Comparison of ENCODE assay signal across 10 cellular contexts in genomic region chr17:73312887-73313286, GRCh38. TPM values are rescaled to one million over a fixed set of nuclear protein-coding genes. Genes with fewer than 3 reads are reported as not detected.
DNase-seq lines count a peak whose midpoint lies in the region; ATAC-seq and TF ChIP-seq lines count a peak whose summit lies in the region.
"Not testable (repeated sequence)": the region's sequence is repeated elsewhere in the genome, so short reads cannot be mapped to it uniquely, and the experiment has no call there.
"Had no signal": no experiment of that assay in that cellular context is flagged by ENCODE, and none has a peak within 500 bp of the region (broad histone marks: within the 10 kb centered on the region; RNA-seq: fewer than 3 reads in every experiment).

No MANE protein-coding gene starts in this region.

- H3K27me3 Mint-ChIP-seq in GM23338 (ENCODE audit: insufficient read depth, low read depth, poor library complexity): peaks cover 25% of the 10 kb centered on the region
- H3K27me3 Mint-ChIP-seq in activated T-helper 1 cell treated with anti-CD3 and anti-CD28 coated beads, Interleukin-12 subunit alpha, Interleukin-12 subunit beta, Interleukin-2, Interleukin-4 antibody, amounts not matched to agents 30 ng/mL and 10 ng/mL and 1 ng/mL, durations not matched to agents 14 hours and 24 hours and 36 hours (ENCODE audit: insufficient read depth): peaks cover 20% of the 10 kb centered on the region
- H3K27me3 Mint-ChIP-seq in dendritic cell treated with granulocyte-macrophage colony-stimulating factor and Interleukin-4, amounts not matched to agents 40 ng/mL and 50 ng/mL, for 4 days: not testable (repeated sequence)
- H3K27me3 Mint-ChIP-seq in naive thymus-derived CD4-positive, alpha-beta T cell: peaks cover 0 to 13% (median 0%) of the 10 kb centered on the region in 5 donors

- not testable (repeated sequence) for H3K36me3 ChIP-seq in GM23338 (ENCODE audit: insufficient read depth); PC-3 (ENCODE audit: low read depth, low read length); iPS-18a (ENCODE audit: control insufficient read depth, low read depth, low read length); naive thymus-derived CD4-positive, alpha-beta T cell (ENCODE audit: control insufficient read depth in 2 of 3, insufficient read depth in 3 of 3, low read length in 3 of 3); sigmoid colon

- not testable (repeated sequence) for H2AFZ ChIP-seq in GM23338; PC-3 (ENCODE audit: low read length)

- ATAC-seq in GM23338; PC-3; naive thymus-derived CD4-positive, alpha-beta T cell: not testable (repeated sequence)

- BruUV-seq in PC-3 (replicated peaks; lab: Mats Ljungman, UMichigan): not testable (repeated sequence)

- H3K36me3 Mint-ChIP-seq in GM23338 (ENCODE audit: low read depth); activated T-helper 1 cell treated with anti-CD3 and anti-CD28 coated beads, Interleukin-12 subunit alpha, Interleukin-12 subunit beta, Interleukin-2, Interleukin-4 antibody, amounts not matched to agents 30 ng/mL and 10 ng/mL and 1 ng/mL, durations not matched to agents 14 hours and 24 hours and 36 hours (ENCODE audit: low read depth); naive thymus-derived CD4-positive, alpha-beta T cell: not testable (repeated sequence)
- H3K36me3 Mint-ChIP-seq in dendritic cell treated with granulocyte-macrophage colony-stimulating factor and Interleukin-4, amounts not matched to agents 40 ng/mL and 50 ng/mL, for 4 days (ENCODE audit: low read depth): peaks cover 18% of the 10 kb centered on the region

- not testable (repeated sequence) for H3K27ac Mint-ChIP-seq in GM23338; activated T-helper 1 cell treated with anti-CD3 and anti-CD28 coated beads, Interleukin-12 subunit alpha, Interleukin-12 subunit beta, Interleukin-2, Interleukin-4 antibody, amounts not matched to agents 30 ng/mL and 10 ng/mL and 1 ng/mL, durations not matched to agents 14 hours and 24 hours and 36 hours
- H3K27ac Mint-ChIP-seq in dendritic cell treated with granulocyte-macrophage colony-stimulating factor and Interleukin-4, amounts not matched to agents 40 ng/mL and 50 ng/mL, for 4 days: peak overlapping the region; percentile 86
- peak overlapping the region in 5 of 9 donors; percentile 31 to 86 (median 60) for H3K27ac Mint-ChIP-seq in naive thymus-derived CD4-positive, alpha-beta T cell

- H3K27ac ChIP-seq in GM23338 (ENCODE audit: low read depth); PC-3 (ENCODE audit: low read length); iPS-18a (ENCODE audit: low read length); naive thymus-derived CD4-positive, alpha-beta T cell (ENCODE audit: low read depth, low read length): not testable (repeated sequence)
- H3K27ac ChIP-seq in sigmoid colon: peak overlapping the region; percentile 99 to 100 (median 100)

- not testable (repeated sequence) for H4K20me1 ChIP-seq in GM23338 (replicated peaks; ENCODE audit: insufficient read depth)
- peaks cover 12% of the 10 kb centered on the region for H4K20me1 ChIP-seq in PC-3 (ENCODE audit: low read length)

- not testable (repeated sequence) for TF ChIP-seq CTCF in GM23338 (conservative IDR thresholded peaks at IDR 0.05; ENCODE audit: low read depth in 2 of 2); PC-3 (conservative IDR thresholded peaks at IDR 0.05; ENCODE audit: low read depth, low read length); sigmoid colon (IDR thresholded peaks at IDR 0.05)

- peaks cover 31% of the 10 kb centered on the region for H3K4me1 Mint-ChIP-seq in GM23338
- H3K4me1 Mint-ChIP-seq in activated T-helper 1 cell treated with anti-CD3 and anti-CD28 coated beads, Interleukin-12 subunit alpha, Interleukin-12 subunit beta, Interleukin-2, Interleukin-4 antibody, amounts not matched to agents 30 ng/mL and 10 ng/mL and 1 ng/mL, durations not matched to agents 14 hours and 24 hours and 36 hours (ENCODE audit: low read depth): not testable (repeated sequence)
- peaks cover 28% of the 10 kb centered on the region for H3K4me1 Mint-ChIP-seq in dendritic cell treated with granulocyte-macrophage colony-stimulating factor and Interleukin-4, amounts not matched to agents 40 ng/mL and 50 ng/mL, for 4 days (ENCODE audit: low read depth)
- H3K4me1 Mint-ChIP-seq in naive thymus-derived CD4-positive, alpha-beta T cell: peaks cover 8 to 19% (median 13%) of the 10 kb centered on the region in 7 donors

- H3K4me3 ChIP-seq in GM23338: peak overlapping the region; percentile 92
- peak overlapping the region; percentile 94; the same call in 1 of the 2 replicates for H3K4me3 ChIP-seq in PC-3 (ENCODE audit: low read length)
- peak overlapping the region; percentile 64 for H3K4me3 ChIP-seq in iPS-18a (ENCODE audit: low read length)
- H3K4me3 ChIP-seq in naive thymus-derived CD4-positive, alpha-beta T cell (ENCODE audit: low read length); sigmoid colon: not testable (repeated sequence)

- intact Hi-C loops in PC-3 (cut with micrococcal nuclease) (loop anchor here (1.0 to 10.0 kb wide), 4 partner anchors 21 to 728 kb away; partner anchors contain the start of gene COG1), sigmoid colon (cut with DNase I) (loop anchor here (1.0 to 5.0 kb wide), 3 partner anchors 25 to 44 kb away; no protein-coding TSS in a partner anchor)
- intact Hi-C loops in activated T-helper 1 cell treated with anti-CD3 and anti-CD28 coated beads, Interleukin-12 subunit alpha, Interleukin-12 subunit beta, Interleukin-2, Interleukin-4 antibody, amounts not matched to agents 30 ng/mL and 10 ng/mL and 1 ng/mL, durations not matched to agents 14 hours and 24 hours and 36 hours (cut with micrococcal nuclease): loop anchor here (1.0 to 5.0 kb wide), 4 partner anchors 81 to 606 kb away; partner anchors contain the start of gene SLC39A11
- intact Hi-C loops in dendritic cell treated with granulocyte-macrophage colony-stimulating factor and Interleukin-4, amounts not matched to agents 40 ng/mL and 50 ng/mL, for 4 days (cut with micrococcal nuclease): loop anchor here (2.0 to 10.0 kb wide), 4 partner anchors 22 to 120 kb away; partner anchors contain the start of gene COG1
- intact Hi-C loops in naive thymus-derived CD4-positive, alpha-beta T cell (cut with micrococcal nuclease): loop anchor here (1.0 to 5.0 kb wide), 5 partner anchors 81 to 889 kb away; partner anchors contain the start of genes SLC39A11 (in 2 of the 2) and RPL38 (in 1 of the 2)

- TF ChIP-seq POLR2A in sigmoid colon (IDR thresholded peaks at IDR 0.05): not testable (repeated sequence)

- CTCF ChIA-PET in PC-3 (lab: Charles Lee): interaction anchor here (1.1 kb wide), 1 partner anchor 57 kb away, joined by 3 read pairs; no protein-coding TSS in a partner anchor
- CTCF ChIA-PET in naive thymus-derived CD4-positive, alpha-beta T cell (lab: Charles Lee): interaction anchor here (0.7 kb wide), 1 partner anchor 89 kb away, joined by 3 read pairs; no protein-coding TSS in a partner anchor

- WGBS in sigmoid colon, 2 donors: 81 to 83% methylated on average over 11 of the region's 11 CpGs

- H3K4me2 ChIP-seq in GM23338: peak overlapping the region; percentile 100
- H3K4me2 ChIP-seq in PC-3 (ENCODE audit: low read length): peak overlapping the region; percentile 100; the same call in 1 of the 2 replicates

- peak overlapping the region; percentile 86 for H3K9ac ChIP-seq in PC-3 (ENCODE audit: low read length)
- H3K9ac ChIP-seq in iPS-18a (ENCODE audit: low read length): not testable (repeated sequence)

- peak; percentile 24 for DNase-seq in GM23338 (ENCODE audit: low spot score)
- DNase-seq in PC-3; activated T-helper 1 cell treated with anti-CD3 and anti-CD28 coated beads, Interleukin-12 subunit alpha, Interleukin-12 subunit beta, Interleukin-2, Interleukin-4 antibody, amounts not matched to agents 30 ng/mL and 10 ng/mL and 1 ng/mL, durations not matched to agents 14 hours and 24 hours and 36 hours (ENCODE audit: low spot score); naive thymus-derived CD4-positive, alpha-beta T cell; sigmoid colon: not testable (repeated sequence)

- H3K4me3 Mint-ChIP-seq in GM23338: peak overlapping the region; percentile 93
- peak overlapping the region; percentile 26 for H3K4me3 Mint-ChIP-seq in activated T-helper 1 cell treated with anti-CD3 and anti-CD28 coated beads, Interleukin-12 subunit alpha, Interleukin-12 subunit beta, Interleukin-2, Interleukin-4 antibody, amounts not matched to agents 30 ng/mL and 10 ng/mL and 1 ng/mL, durations not matched to agents 14 hours and 24 hours and 36 hours
- H3K4me3 Mint-ChIP-seq in dendritic cell treated with granulocyte-macrophage colony-stimulating factor and Interleukin-4, amounts not matched to agents 40 ng/mL and 50 ng/mL, for 4 days: peak overlapping the region; percentile 96
- peak overlapping the region; percentile 65 to 91 (median 87) for H3K4me3 Mint-ChIP-seq in naive thymus-derived CD4-positive, alpha-beta T cell

- H3K4me1 ChIP-seq in GM23338 (ENCODE audit: insufficient read depth) (peaks cover 41% of the 10 kb centered on the region), PC-3 (ENCODE audit: insufficient read depth, low read length) (peaks cover 33% of the 10 kb centered on the region), iPS-18a (ENCODE audit: control insufficient read depth, low read depth, low read length) (peaks cover 18% of the 10 kb centered on the region), sigmoid colon (peaks cover 0 to 43% (median 41%) of the 10 kb centered on the region in 4 donors)
- peaks cover 9 to 10% of the 10 kb centered on the region in 2 donors for H3K4me1 ChIP-seq in naive thymus-derived CD4-positive, alpha-beta T cell (ENCODE audit: control insufficient read depth in 2 of 2, insufficient read depth in 2 of 2, low read length in 2 of 2)

- peaks cover 16% of the 10 kb centered on the region for H3K79me2 ChIP-seq in GM23338 (replicated peaks; ENCODE audit: insufficient read depth)
- H3K79me2 ChIP-seq in PC-3 (ENCODE audit: low read length): peaks cover 39% of the 10 kb centered on the region

- H3K27me3 ChIP-seq in GM23338 (ENCODE audit: insufficient read depth) (peaks cover 17% of the 10 kb centered on the region), iPS-18a (ENCODE audit: control insufficient read depth, insufficient read depth, low read length) (peaks cover 18% of the 10 kb centered on the region)
- H3K27me3 ChIP-seq in PC-3 (ENCODE audit: low read length); naive thymus-derived CD4-positive, alpha-beta T cell (ENCODE audit: control insufficient read depth in 2 of 2, insufficient read depth in 2 of 2, low read length in 2 of 2); sigmoid colon: not testable (repeated sequence)

- POLR2A ChIA-PET in PC-3 (lab: Charles Lee; ENCODE audit: unreplicated experiment): interaction anchor here (0.6 kb wide), 1 partner anchor 483 kb away, joined by 3 read pairs; no protein-coding TSS in a partner anchor
- POLR2A ChIA-PET in naive thymus-derived CD4-positive, alpha-beta T cell (lab: Charles Lee): not testable (repeated sequence)

- H3K9me3 ChIP-seq in PC-3 (ENCODE audit: low read length); iPS-18a (ENCODE audit: control insufficient read depth, low read depth, low read length); naive thymus-derived CD4-positive, alpha-beta T cell (ENCODE audit: control insufficient read depth in 2 of 3, low read length in 3 of 3); sigmoid colon: not testable (repeated sequence)

- not testable (repeated sequence) for H3F3A ChIP-seq in GM23338 (replicated peaks; ENCODE audit: low read depth); PC-3 (ENCODE audit: low read length, unreplicated experiment)

- not testable (repeated sequence) for H3K9me3 Mint-ChIP-seq in GM23338; activated T-helper 1 cell treated with anti-CD3 and anti-CD28 coated beads, Interleukin-12 subunit alpha, Interleukin-12 subunit beta, Interleukin-2, Interleukin-4 antibody, amounts not matched to agents 30 ng/mL and 10 ng/mL and 1 ng/mL, durations not matched to agents 14 hours and 24 hours and 36 hours; dendritic cell treated with granulocyte-macrophage colony-stimulating factor and Interleukin-4, amounts not matched to agents 40 ng/mL and 50 ng/mL, for 4 days; naive thymus-derived CD4-positive, alpha-beta T cell

- not testable (repeated sequence) for TF ChIP-seq EP300 in sigmoid colon (IDR thresholded peaks at IDR 0.05)

- not testable (repeated sequence) for H3K9me2 ChIP-seq in GM23338 (ENCODE audit: insufficient read depth); PC-3 (replicated peaks; ENCODE audit: low read length)

RNA-seq across cellular contexts. Expression of gene CDC42EP4, which starts 1.1 kb away (rescaled TPM):
- 16.2 and 19.9 TPM in 2 replicates for total RNA-seq in GM23338 (2014; rRNA removed; shearing (Covaris generic))
- polyA plus RNA-seq in GM23338 (2016; fragmentation: Nextera tagmentation; extraction: Ambion mirVana) (4.1 and 4.4 TPM in 2 replicates), sigmoid colon (10 to 100 TPM; 44.0 to 57.3 (median 46.2) TPM)
- total RNA-seq in PC-3 (2014; rRNA removed) (83.1 and 109 TPM in 2 replicates), sigmoid colon (10 to 100 TPM; 68.1 to 87.6 (median 76.0) TPM)
- 0.78 and 1.1 TPM in 2 replicates for total RNA-seq in activated T-helper 1 cell treated with anti-CD3 and anti-CD28 coated beads, Interleukin-12 subunit alpha, Interleukin-12 subunit beta, Interleukin-2, Interleukin-4 antibody, amounts not matched to agents 30 ng/mL and 10 ng/mL and 1 ng/mL, durations not matched to agents 14 hours and 24 hours and 36 hours
- total RNA-seq in naive thymus-derived CD4-positive, alpha-beta T cell: 10 to 100 TPM in 1 of 5 experiments, 1 to 10 TPM in 4; 1.4 to 15.8 (median 2.0) TPM
- polyA plus RNA-seq in naive thymus-derived CD4-positive, alpha-beta T cell: under 1 TPM; 0.19 to 0.28 TPM

RNA-seq across cellular contexts. Expression of gene CPSF4L, which starts 51.2 kb away (rescaled TPM):
- total RNA-seq in GM23338 (2014; rRNA removed; shearing (Covaris generic)): not detected in 2 replicates
- polyA plus RNA-seq in GM23338 (2016; fragmentation: Nextera tagmentation; extraction: Ambion mirVana) (not detected in 2 replicates), sigmoid colon (not detected)
- total RNA-seq in PC-3 (2014; rRNA removed) (not detected in 2 replicates), sigmoid colon (not detected)
- total RNA-seq in activated T-helper 1 cell treated with anti-CD3 and anti-CD28 coated beads, Interleukin-12 subunit alpha, Interleukin-12 subunit beta, Interleukin-2, Interleukin-4 antibody, amounts not matched to agents 30 ng/mL and 10 ng/mL and 1 ng/mL, durations not matched to agents 14 hours and 24 hours and 36 hours: not detected in 2 replicates
- not detected for total RNA-seq in naive thymus-derived CD4-positive, alpha-beta T cell
- not detected for polyA plus RNA-seq in naive thymus-derived CD4-positive, alpha-beta T cell
- total RNA-seq: HT1080, MCF 10A had no signal
- polyA plus RNA-seq: neural cell had no signal

Comparison
In these comparisons a context has a peak if more than half of its experiments do, and no peak if none do; other contexts are left out.
1. H3K4me3 Mint-ChIP-seq: peak in every context shown above with its lines; median percentile 96 in dendritic cell treated with granulocyte-macrophage colony-stimulating factor and Interleukin-4, amounts not matched to agents 40 ng/mL and 50 ng/mL, for 4 days; 93 in GM23338; 87 in naive thymus-derived CD4-positive, alpha-beta T cell; 26 in activated T-helper 1 cell treated with anti-CD3 and anti-CD28 coated beads, Interleukin-12 subunit alpha, Interleukin-12 subunit beta, Interleukin-2, Interleukin-4 antibody, amounts not matched to agents 30 ng/mL and 10 ng/mL and 1 ng/mL, durations not matched to agents 14 hours and 24 hours and 36 hours.